Comparison of ENCODE assay signal across 9 cellular contexts in genomic region chr12:14638066-14638465, GRCh38. TPM values are rescaled to one million over a fixed set of nuclear protein-coding genes. Genes with fewer than 3 reads are reported as not detected.
"Had no signal": no experiment of that assay in that cellular context is flagged by ENCODE, and none has a peak within 500 bp of the region (broad histone marks: within the 10 kb centered on the region; RNA-seq: fewer than 3 reads in every experiment).

No MANE protein-coding gene starts in this region.

- H3K4me3 ChIP-seq: GM23248, HAP-1, K562 had no signal

- DNase-seq: GM23248, GOT3, H7, IMR-90 had no signal

- FAIRE-seq: HTR-8/SVneo, K562 had no signal

RNA-seq across cellular contexts. Expression of gene GUCY2C, which starts 58.3 kb away (rescaled TPM):
- total RNA-seq: GM23248, H4, HT-29, IMR-90 had no signal
- polyA plus RNA-seq: GM23248, IMR-90 had no signal
